8 cellular contexts compared by ENCODE assay signal in genomic region chr10:103069453-103070331, GRCh38.
DNase-seq lines count a peak whose midpoint lies in the region; ATAC-seq and TF ChIP-seq lines count a peak whose summit lies in the region.

No MANE protein-coding gene starts in this region.

- DNase-seq in AG10803 (ENCODE audit: low read depth) (peak; percentile 52), HK-2 (ENCODE audit: unreplicated experiment) (peak; percentile 54), SHP77 treated with DMSO at 0.1 percent for 48 hours (lab: John Stamatoyannopoulos, UW) (peak; percentile 2), heart right ventricle (peak; percentile 48 to 49), sciatic nerve (ENCODE audit: low spot score) (no peak), NCI-H446 treated with DMSO at 0.1 percent for 48 hours (lab: John Stamatoyannopoulos, UW) (no peak)
- DNase-seq in activated naive CD4-positive, alpha-beta T cell treated with anti-CD3 and anti-CD28 coated beads, Interleukin-2, amount 10 ng/mL, durations not matched to agents 7 days and 5 days: peak; percentile 83

- H3K27me3 ChIP-seq in heart right ventricle: no peaks in the 10 kb centered on the region

- intact Hi-C loops in heart right ventricle (cut with DNase I) (loop anchor here (1.0 to 10.0 kb wide), 10 partner anchors 152 to 345 kb away; partner anchors contain the start of genes CYP17A1 (in 9 of the 10), CNNM2 (in 5 of the 10) and RPEL1 (in 1 of the 10)), sciatic nerve (cut with DNase I) (loop anchor here (2.0 to 10.0 kb wide), 2 partner anchors 153 to 235 kb away; partner anchors contain the start of gene CYP17A1)

- ATAC-seq in GM18517 (IDR thresholded peaks at IDR 0.05; ENCODE audit: unreplicated experiment) (peak; percentile 58), heart right ventricle (peak; percentile 58 to 84 (median 80)), sciatic nerve (peak; percentile 58)

- H3K4me1 ChIP-seq in heart right ventricle: peaks cover 0 to 19% (median 3%) of the 10 kb centered on the region in 9 donors

- peaks cover 40% of the 10 kb centered on the region for H3K4me1 Mint-ChIP-seq in activated naive CD4-positive, alpha-beta T cell treated with anti-CD3 and anti-CD28 coated beads, Interleukin-2, amount 10 ng/mL, durations not matched to agents 7 days and 5 days

- peak overlapping the region; percentile 75 for H3K27ac Mint-ChIP-seq in activated naive CD4-positive, alpha-beta T cell treated with anti-CD3 and anti-CD28 coated beads, Interleukin-2, amount 10 ng/mL, durations not matched to agents 7 days and 5 days

- no peaks in the 10 kb centered on the region for H3K9me3 Mint-ChIP-seq in activated naive CD4-positive, alpha-beta T cell treated with anti-CD3 and anti-CD28 coated beads, Interleukin-2, amount 10 ng/mL, durations not matched to agents 7 days and 5 days

- TF ChIP-seq CTCF in AG10803 (conservative IDR thresholded peaks at IDR 0.05; ENCODE audit: low read length) (peak; percentile 68), heart right ventricle (IDR thresholded peaks at IDR 0.05) (peak; percentile 38 to 76 (median 67))

- H3K4me3 Mint-ChIP-seq in activated naive CD4-positive, alpha-beta T cell treated with anti-CD3 and anti-CD28 coated beads, Interleukin-2, amount 10 ng/mL, durations not matched to agents 7 days and 5 days: no peak overlapping the region

- H3K27me3 Mint-ChIP-seq in activated naive CD4-positive, alpha-beta T cell treated with anti-CD3 and anti-CD28 coated beads, Interleukin-2, amount 10 ng/mL, durations not matched to agents 7 days and 5 days: no peaks in the 10 kb centered on the region

- no peak overlapping the region for H3K27ac ChIP-seq in heart right ventricle

- CTCF ChIA-PET in activated naive CD4-positive, alpha-beta T cell treated with anti-CD3 and anti-CD28 coated beads, Interleukin-2, amount 10 ng/mL, durations not matched to agents 7 days and 5 days (lab: Charles Lee): interaction anchor here (0.7 to 4.8 kb wide), 11 partner anchors 15 to 237 kb away, joined by 3 to 69 read pairs (median 6); partner anchors contain the start of genes CNNM2, CYP17A1, NT5C2 and RPEL1

- no peaks in the 10 kb centered on the region for H3K36me3 Mint-ChIP-seq in activated naive CD4-positive, alpha-beta T cell treated with anti-CD3 and anti-CD28 coated beads, Interleukin-2, amount 10 ng/mL, durations not matched to agents 7 days and 5 days

- H3K9me3 ChIP-seq in heart right ventricle: no peaks in the 10 kb centered on the region

- peaks cover 0 to 32% (median 0%) of the 10 kb centered on the region in 9 donors for H3K36me3 ChIP-seq in heart right ventricle

- H3K4me3 ChIP-seq in AG10803 (ENCODE audit: low read length) (no peak overlapping the region), heart right ventricle (no peak overlapping the region)

- WGBS in heart right ventricle, 2 donors: 45 to 48% methylated on average over 16 of the region's 16 CpGs

Comparison
In these comparisons a context has a peak if more than half of its experiments do, and no peak if none do; other contexts are left out.
1. DNase-seq: peak in AG10803 (single experiment), HK-2 (single experiment), SHP77 treated with DMSO at 0.1 percent for 48 hours (single experiment), activated naive CD4-positive, alpha-beta T cell treated with anti-CD3 and anti-CD28 coated beads, Interleukin-2, amount 10 ng/mL, durations not matched to agents 7 days and 5 days (single experiment) and heart right ventricle (2 of 2); none in sciatic nerve (single experiment) and NCI-H446 treated with DMSO at 0.1 percent for 48 hours (single experiment).
2. Peak in every context shown above with its lines, with median percentiles within 50 percentile points of each other: ATAC-seq.